ENCODE assay signal across 9 cellular contexts in genomic region chr11:61158691-61159381, GRCh38. TPM values are rescaled to one million over a fixed set of nuclear protein-coding genes. Genes with fewer than 3 reads are reported as not detected.
DNase-seq lines count a peak whose midpoint lies in the region; ATAC-seq and TF ChIP-seq lines count a peak whose summit lies in the region.
"Had no signal": no experiment of that assay in that cellular context is flagged by ENCODE, and none has a peak within 500 bp of the region (broad histone marks: within the 10 kb centered on the region; RNA-seq: fewer than 3 reads in every experiment).

No MANE protein-coding gene starts in this region.

- H3K79me2 ChIP-seq in fibroblast of lung (ENCODE audit: control insufficient read depth, insufficient read depth, low read length), result peaks cover 32% of the 10 kb centered on the region

- BruUV-seq in Panc1 (replicated peaks; lab: Mats Ljungman, UMichigan), result TSS peak; percentile 39

- no peak for ATAC-seq in Panc1
- ATAC-seq in GM21526 (IDR thresholded peaks at IDR 0.05; ENCODE audit: low FRiP score, unreplicated experiment), result no peak

- 12 to 54% methylated on average over 3 of the region's 3 CpGs for WGBS in sigmoid colon, 2 donors

- CTCF ChIA-PET in Panc1 (lab: Charles Lee), result interaction anchor here (0.6 kb wide), 1 partner anchor 220 kb away, joined by 11 read pairs; no protein-coding TSS in a partner anchor
- CTCF ChIA-PET in HEK293T (lab: Yijun Ruan, JAX), result no interaction called here

- H3K4me1 ChIP-seq in Panc1 (ENCODE audit: control insufficient read depth, insufficient read depth, low read length) (peaks cover 30% of the 10 kb centered on the region), fibroblast of lung (ENCODE audit: control insufficient read depth, extremely low read depth, insufficient read depth, low read length) (peaks cover 6% of the 10 kb centered on the region), sigmoid colon (peaks cover 0 to 46% (median 40%) of the 10 kb centered on the region in 4 donors)

- H3K27ac Mint-ChIP-seq in activated CD4-positive, alpha-beta T cell treated with anti-CD3 and anti-CD28 coated beads, Interleukin-2, amount 10 ng/mL, durations not matched to agents 24 days and 14 days, result no peak overlapping the region

- H3K4me3 ChIP-seq in Panc1 (ENCODE audit: low read depth in 2 of 2, low read length in 2 of 2) (no peak overlapping the region; a peak in 1 of 4 replicates), fibroblast of lung (replicated peaks in 1 of 4; ENCODE audit: control extremely low read depth in 1 of 4, insufficient read depth in 1 of 4, low read depth in 3 of 4, low read length in 4 of 4) (peak overlapping the region in 1 of 4 experiments; percentile 27), sigmoid colon (no peak overlapping the region)

- no peak overlapping the region for H3K9ac ChIP-seq in fibroblast of lung (ENCODE audit: insufficient read depth, low read length)

- TF ChIP-seq CTCF in Panc1 (IDR thresholded peaks at IDR 0.05), result no peak
- no peak for TF ChIP-seq CTCF in fibroblast of lung (conservative IDR thresholded peaks at IDR 0.05 in 1 of 2, IDR thresholded peaks at IDR 0.05 in 1 of 2; ENCODE audit: low read depth in 1 of 2, low read length in 2 of 2)
- no peak for TF ChIP-seq CTCF in sigmoid colon (IDR thresholded peaks at IDR 0.05)

- TF ChIP-seq POLR2A in sigmoid colon (IDR thresholded peaks at IDR 0.05), result no peak

- no peak overlapping the region for H3K4me3 Mint-ChIP-seq in activated CD4-positive, alpha-beta T cell treated with anti-CD3 and anti-CD28 coated beads, Interleukin-2, amount 10 ng/mL, durations not matched to agents 24 days and 14 days

- TF ChIP-seq EP300 in sigmoid colon (IDR thresholded peaks at IDR 0.05), result no peak

- H3K4me1 Mint-ChIP-seq in activated CD4-positive, alpha-beta T cell treated with anti-CD3 and anti-CD28 coated beads, Interleukin-2, amount 10 ng/mL, durations not matched to agents 24 days and 14 days, result peaks cover 37% of the 10 kb centered on the region

- POLR2A ChIA-PET in Panc1 (lab: Charles Lee) (no interaction called here), HEK293T (lab: Yijun Ruan, JAX) (interaction anchor here (0.5 kb wide), 1 partner anchor 411 kb away, joined by 3 read pairs; no protein-coding TSS in a partner anchor)

- H3K27me3 Mint-ChIP-seq in activated CD4-positive, alpha-beta T cell treated with anti-CD3 and anti-CD28 coated beads, Interleukin-2, amount 10 ng/mL, durations not matched to agents 24 days and 14 days, result no peaks in the 10 kb centered on the region

- H3K27ac ChIP-seq in Panc1 (ENCODE audit: low read length) (peak overlapping the region; percentile 67), fibroblast of lung (ENCODE audit: insufficient read depth, low read length) (peak overlapping the region; percentile 5), sigmoid colon (peak overlapping the region; percentile 91 to 99 (median 98))

- intact Hi-C loops in Panc1 (cut with micrococcal nuclease; ENCODE audit: unreplicated experiment), result no loop called here
- intact Hi-C loops in sigmoid colon (cut with DNase I), result no loop called here
- intact Hi-C loops in head of caudate nucleus (cut with DNase I), result loop anchor here (10.0 kb wide), 1 partner anchor 314 kb away; the partner anchor contains the start of gene CCDC86
- intact Hi-C loops in activated CD4-positive, alpha-beta T cell treated with anti-CD3 and anti-CD28 coated beads, Interleukin-2, amount 10 ng/mL, durations not matched to agents 24 days and 14 days (cut with micrococcal nuclease), result no loop called here

- H3K4me2 ChIP-seq in fibroblast of lung (ENCODE audit: extremely low read depth, insufficient read depth, low read length), result peak overlapping the region; percentile 17

- H3K27me3 ChIP-seq in Panc1 (ENCODE audit: control insufficient read depth, insufficient read depth, low read length), result no peaks in the 10 kb centered on the region
- no peaks in the 10 kb centered on the region for H3K27me3 ChIP-seq in fibroblast of lung (ENCODE audit: control insufficient read depth, insufficient read depth, low read length)
- H3K27me3 ChIP-seq in sigmoid colon, result no peaks in the 10 kb centered on the region

- H3K9me3 ChIP-seq in Panc1 (ENCODE audit: control insufficient read depth, insufficient read depth, low read depth, low read length) (peaks cover 14% of the 10 kb centered on the region; the same call in 1 of the 2 replicates), fibroblast of lung (ENCODE audit: control insufficient read depth, insufficient read depth, low read depth, low read length) (no peaks in the 10 kb centered on the region), sigmoid colon (peaks cover 0 to 2% (median 0%) of the 10 kb centered on the region in 4 donors)

- no peak overlapping the region for H2AFZ ChIP-seq in fibroblast of lung (ENCODE audit: low read length)

- DNase-seq in EL (peak; percentile 77), Panc1 (ENCODE audit: low read depth, low spot score) (no peak), fibroblast of lung (ENCODE audit: low read depth in 2 of 2) (peak; percentile 62 to 77), sigmoid colon (peak; percentile 30), HEK293T (ENCODE audit: extremely low spot score) (no peak), head of caudate nucleus (no peak)
- DNase-seq in activated CD4-positive, alpha-beta T cell treated with anti-CD3 and anti-CD28 coated beads, Interleukin-2, amount 10 ng/mL, durations not matched to agents 24 days and 14 days, result no peak

- H4K20me1 ChIP-seq in fibroblast of lung (ENCODE audit: control insufficient read depth, extremely low read depth, insufficient read depth, low read length), result no peaks in the 10 kb centered on the region

- peaks cover 18% of the 10 kb centered on the region for H3K9me3 Mint-ChIP-seq in activated CD4-positive, alpha-beta T cell treated with anti-CD3 and anti-CD28 coated beads, Interleukin-2, amount 10 ng/mL, durations not matched to agents 24 days and 14 days

- in situ Hi-C loops in Panc1 (cut with HindIII; ENCODE audit: low pct_unique_long_range_greater_than_20kb, low sequenced_read_pairs), result no loop called here

- H3K36me3 ChIP-seq in Panc1 (ENCODE audit: control insufficient read depth, insufficient read depth, low read length) (no peaks in the 10 kb centered on the region; the same call in 1 of the 2 replicates), fibroblast of lung (ENCODE audit: control insufficient read depth, insufficient read depth, low read length) (no peaks in the 10 kb centered on the region), sigmoid colon (no peaks in the 10 kb centered on the region)

- peaks cover 29% of the 10 kb centered on the region for H3K36me3 Mint-ChIP-seq in activated CD4-positive, alpha-beta T cell treated with anti-CD3 and anti-CD28 coated beads, Interleukin-2, amount 10 ng/mL, durations not matched to agents 24 days and 14 days (ENCODE audit: low read depth)

TF ChIP-seq in HEK293T, 16 proteins besides CTCF, POLR2A, EP300 and RAD21:
- TF ChIP-seq CTBP1 (IDR thresholded peaks at IDR 0.05; ENCODE audit: borderline replicate concordance) (no peak), ZNF384 (IDR thresholded peaks at IDR 0.05) (no peak), FOXM1 (IDR thresholded peaks at IDR 0.05; ENCODE audit: borderline replicate concordance) (no peak), LEF1 (IDR thresholded peaks at IDR 0.05; ENCODE audit: borderline replicate concordance) (no peak)
TF ChIP-seq in HEK293T: peak in this region for 0.

RNA-seq across cellular contexts. Expression of gene VPS37C, which starts 2.4 kb away (rescaled TPM):
- total RNA-seq in Panc1 (2021; ENCODE audit: unreplicated experiment), result 24.0 TPM
- 18.0 TPM for polyA plus RNA-seq in Panc1 (2012; ENCODE audit: insufficient read length)
- total RNA-seq in fibroblast of lung, result 7.2 and 7.6 TPM in 2 replicates
- polyA plus RNA-seq in fibroblast of lung, result 9.9 and 10.7 TPM in 2 replicates
- 13.0 and 13.1 TPM in 2 replicates for polyA plus RNA-seq in fibroblast of lung (2012)
- polyA minus RNA-seq in fibroblast of lung (ENCODE audit: low replicate concordance), result 9.4 and 12.9 TPM in 2 replicates
- total RNA-seq in sigmoid colon, result 10 to 100 TPM in 3 of 4 donors, 1 to 10 TPM in 1; 8.6 to 25.4 (median 18.5) TPM
- 10 to 100 TPM; 16.9 to 19.3 (median 18.6) TPM for polyA plus RNA-seq in sigmoid colon
- total RNA-seq in activated CD4-positive, alpha-beta T cell treated with anti-CD3 and anti-CD28 coated beads, Interleukin-2, amount 10 ng/mL, durations not matched to agents 24 days and 14 days, result 13.3 and 13.7 TPM in 2 replicates

RNA-seq across cellular contexts. Expression of gene PGA3, which starts 44.5 kb away (rescaled TPM):
- total RNA-seq in Panc1 (2021; ENCODE audit: unreplicated experiment) (not detected), fibroblast of lung (4.3 TPM in 1 of 2 replicates, not detected in the other), sigmoid colon (1 to 10 TPM in 1 of 4 donors, under 1 TPM in 1, not detected in 2; 0.33 to 2.5 TPM)
- not detected for polyA plus RNA-seq in Panc1 (2012; ENCODE audit: insufficient read length)
- polyA plus RNA-seq in fibroblast of lung (0.24 and 0.35 TPM in 2 replicates), sigmoid colon (10 to 100 TPM in 2 of 3 donors, under 1 TPM in 1; 0.06 to 25.2 (median 14.3) TPM)
- 0.19 and 0.20 TPM in 2 replicates for polyA plus RNA-seq in fibroblast of lung (2012)
- 4.3 and 11.6 TPM in 2 replicates for polyA minus RNA-seq in fibroblast of lung (ENCODE audit: low replicate concordance)
- total RNA-seq in activated CD4-positive, alpha-beta T cell treated with anti-CD3 and anti-CD28 coated beads, Interleukin-2, amount 10 ng/mL, durations not matched to agents 24 days and 14 days, result not detected in 2 replicates
- total RNA-seq: T-helper 2 cell treated with Interferon-gamma antibody and Interleukin-4, amounts not matched to agents 100 ng/mL and 5 ng/mL, for 36 hours had no signal

RNA-seq across cellular contexts. Expression of gene CD5, which starts 56.5 kb away (rescaled TPM):
- total RNA-seq in Panc1 (2021; ENCODE audit: unreplicated experiment) (0.28 TPM), fibroblast of lung (not detected in 2 replicates), sigmoid colon (under 1 TPM in 2 of 4 donors, not detected in 2; 0.54 to 0.55 TPM)
- not detected for polyA plus RNA-seq in Panc1 (2012; ENCODE audit: insufficient read length)
- polyA plus RNA-seq in fibroblast of lung (not detected in 2 replicates), sigmoid colon (10 to 100 TPM in 1 of 3 donors, under 1 TPM in 2; 0.23 to 12.3 (median 0.60) TPM)
- 0.03 TPM in 1 of 2 replicates, not detected in the other for polyA plus RNA-seq in fibroblast of lung (2012)
- polyA minus RNA-seq in fibroblast of lung (ENCODE audit: low replicate concordance), result not detected in 2 replicates
- total RNA-seq in activated CD4-positive, alpha-beta T cell treated with anti-CD3 and anti-CD28 coated beads, Interleukin-2, amount 10 ng/mL, durations not matched to agents 24 days and 14 days, result 368 and 385 TPM in 2 replicates

Comparison
In these comparisons a context has a peak if more than half of its experiments do, and no peak if none do; other contexts are left out.
1. DNase-seq: peak in EL (single experiment), fibroblast of lung (2 of 2) and sigmoid colon (single experiment); none in Panc1 (single experiment), HEK293T (single experiment), head of caudate nucleus (0 of 42) and activated CD4-positive, alpha-beta T cell treated with anti-CD3 and anti-CD28 coated beads, Interleukin-2, amount 10 ng/mL, durations not matched to agents 24 days and 14 days (single experiment).
2. H3K27ac ChIP-seq: peak in every context shown above with its lines; median percentile 98 in sigmoid colon; 67 in Panc1; 5 in fibroblast of lung.
3. RNA of gene CD5, which starts 56.5 kb away (total RNA-seq): 368 to 385 TPM in activated CD4-positive, alpha-beta T cell treated with anti-CD3 and anti-CD28 coated beads, Interleukin-2, amount 10 ng/mL, durations not matched to agents 24 days and 14 days; 0.54 to 0.55 TPM in sigmoid colon, 0.28 TPM in Panc1 (single experiment) and not detected in fibroblast of lung; every median in the first group is over 100 times any median in the second.